In the genomic region with DNA sequence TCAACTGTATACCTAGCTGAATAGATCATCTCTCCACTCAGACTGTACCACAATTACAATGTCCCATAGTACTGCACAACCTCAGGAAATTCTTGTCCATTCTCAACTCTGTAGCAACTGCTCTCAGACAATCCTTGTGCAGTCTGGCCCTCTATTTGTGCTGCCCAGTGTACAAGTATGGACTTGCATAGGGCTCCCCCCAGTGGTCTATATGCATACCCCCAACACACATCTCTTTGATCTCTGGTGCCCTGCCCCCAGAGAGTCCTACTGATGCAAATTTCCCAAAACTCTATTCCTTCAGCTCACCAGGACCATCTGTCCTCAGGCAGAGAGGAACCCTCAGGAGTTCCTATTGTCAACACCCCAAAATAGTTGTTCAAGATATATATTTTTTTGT, we compare ENCODE assay signal across 8 cellular contexts.
A peak's percentile ranks its signal among the peaks of the same experiment; 100 is the strongest.
DNase-seq lines count a peak whose midpoint lies in the region; ATAC-seq, FAIRE-seq and TF ChIP-seq lines count a peak whose summit lies in the region.

No MANE protein-coding gene starts in this region.

- H3K27ac ChIP-seq in SJSA1 (no peak overlapping the region), lower lobe of right lung (no peak overlapping the region)

- H3K9me3 ChIP-seq in SJSA1 (replicated peaks), result no peaks in the 10 kb centered on the region
- no peaks in the 10 kb centered on the region for H3K9me3 ChIP-seq in lower lobe of right lung

- H3K27me3 ChIP-seq in SJSA1 (replicated peaks) (no peaks in the 10 kb centered on the region), lower lobe of right lung (ENCODE audit: low read depth) (no peaks in the 10 kb centered on the region)

- H3K4me3 ChIP-seq in SJSA1 (no peak overlapping the region), lower lobe of right lung (no peak overlapping the region)

- H3K36me3 ChIP-seq in SJSA1 (no peaks in the 10 kb centered on the region), lower lobe of right lung (no peaks in the 10 kb centered on the region)

- peak; percentile 85 for ATAC-seq in GM21367 (IDR thresholded peaks at IDR 0.05; ENCODE audit: unreplicated experiment)
- ATAC-seq in lower lobe of right lung, result peak; percentile 72 to 83
- ATAC-seq in left ventricle myocardium superior, result no peak

- no peak for FAIRE-seq in HTR-8/SVneo (lab: Jason Lieb, UNC)

- intact Hi-C loops in lower lobe of right lung (cut with DNase I) (no loop called here), left ventricle myocardium superior (cut with micrococcal nuclease) (no loop called here)

- H3K4me1 ChIP-seq in SJSA1 (replicated peaks) (no peaks in the 10 kb centered on the region), lower lobe of right lung (no peaks in the 10 kb centered on the region)

- peak; percentile 0 for DNase-seq in EL
- DNase-seq in HTR-8/SVneo (ENCODE audit: insufficient read length, low spot score), result peak; percentile 10
- DNase-seq in SJSA1 (ENCODE audit: low read depth in 1 of 2, low spot score in 2 of 2), result peak; percentile 10 to 41
- no peak for DNase-seq in lower lobe of right lung
- DNase-seq in GOT3 (lab: John Stamatoyannopoulos, UW), result no peak
- DNase-seq in left ventricle myocardium superior, result no peak
- DNase-seq in anterior cingulate cortex (lab: John Stamatoyannopoulos, UW), result no peak

- peak; percentile 30 for TF ChIP-seq CTCF in lower lobe of right lung (IDR thresholded peaks at IDR 0.05)

Comparison
In these comparisons a context has a peak if more than half of its experiments do, and no peak if none do; other contexts are left out.
1. DNase-seq: peak in EL (single experiment), HTR-8/SVneo (single experiment) and SJSA1 (2 of 2); none in lower lobe of right lung (single experiment), GOT3 (single experiment), left ventricle myocardium superior (single experiment) and anterior cingulate cortex (0 of 58).